1 cellular context compared by ENCODE assay signal in the genomic region with DNA sequence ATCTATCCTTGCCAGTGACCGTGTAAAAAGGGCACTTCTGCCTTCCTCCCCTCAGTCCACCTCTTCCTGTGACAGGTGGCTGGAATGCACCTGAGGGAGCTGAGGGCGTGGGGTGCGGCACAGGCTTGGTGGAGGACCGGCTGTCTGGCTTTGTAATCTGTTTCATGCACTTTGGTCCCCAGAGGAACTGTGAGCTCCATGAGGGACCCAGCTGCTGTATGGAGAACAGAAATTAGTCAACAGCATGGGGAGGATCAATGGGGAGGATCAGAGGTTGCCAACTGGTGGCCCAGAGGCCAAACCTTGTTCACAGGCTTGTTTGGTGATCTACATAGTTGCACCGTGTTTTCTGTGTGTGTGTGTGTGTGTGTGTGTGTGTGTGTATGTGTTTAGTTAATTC.
TF ChIP-seq lines count a peak whose summit lies in the region.

No MANE protein-coding gene starts in this region.

TF ChIP-seq in IMR-90, 13 proteins besides CTCF, POLR2A, EP300 and RAD21:
- TF ChIP-seq MXI1 (IDR thresholded peaks at IDR 0.05; ENCODE audit: borderline replicate concordance, low read depth, low read length), result no peak
- TF ChIP-seq MAZ (IDR thresholded peaks at IDR 0.05; ENCODE audit: borderline replicate concordance, low read depth, low read length), result no peak
- no peak for TF ChIP-seq USF2 (IDR thresholded peaks at IDR 0.05; ENCODE audit: low read depth, low read length)
- TF ChIP-seq FOS (IDR thresholded peaks at IDR 0.05; ENCODE audit: low read depth, low read length), result no peak
- TF ChIP-seq CHD1 (IDR thresholded peaks at IDR 0.05; ENCODE audit: low read depth, low read length), result no peak
- TF ChIP-seq NFE2L2 (IDR thresholded peaks at IDR 0.05; ENCODE audit: low read depth, low read length), result no peak
- no peak for TF ChIP-seq CEBPB (IDR thresholded peaks at IDR 0.05; ENCODE audit: low read depth, low read length)
- no peak for TF ChIP-seq BHLHE40 (IDR thresholded peaks at IDR 0.05; ENCODE audit: low read depth, low read length)
- TF ChIP-seq SMC3 (IDR thresholded peaks at IDR 0.05; ENCODE audit: low read depth, low read length), result no peak
- TF ChIP-seq, protein P1, sequence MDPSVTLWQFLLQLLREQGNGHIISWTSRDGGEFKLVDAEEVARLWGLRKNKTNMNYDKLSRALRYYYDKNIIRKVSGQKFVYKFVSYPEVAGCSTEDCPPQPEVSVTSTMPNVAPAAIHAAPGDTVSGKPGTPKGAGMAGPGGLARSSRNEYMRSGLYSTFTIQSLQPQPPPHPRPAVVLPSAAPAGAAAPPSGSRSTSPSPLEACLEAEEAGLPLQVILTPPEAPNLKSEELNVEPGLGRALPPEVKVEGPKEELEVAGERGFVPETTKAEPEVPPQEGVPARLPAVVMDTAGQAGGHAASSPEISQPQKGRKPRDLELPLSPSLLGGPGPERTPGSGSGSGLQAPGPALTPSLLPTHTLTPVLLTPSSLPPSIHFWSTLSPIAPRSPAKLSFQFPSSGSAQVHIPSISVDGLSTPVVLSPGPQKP (IDR thresholded peaks at IDR 0.05; ENCODE audit: borderline replicate concordance, low read depth, low read length), result no peak
- TF ChIP-seq RCOR1 (IDR thresholded peaks at IDR 0.05; ENCODE audit: insufficient replicate concordance, low read length), result no peak
- no peak for TF ChIP-seq MAFK (IDR thresholded peaks at IDR 0.05; ENCODE audit: low read depth, low read length)
- no peak for TF ChIP-seq RFX5 (IDR thresholded peaks at IDR 0.05; ENCODE audit: low read depth, low read length)
